Comparison of ENCODE assay signal across 8 cellular contexts in genomic region chr18:74495581-74496507, GRCh38. TPM values are rescaled to one million over a fixed set of nuclear protein-coding genes. Genes with fewer than 3 reads are reported as not detected.
DNase-seq lines count a peak whose midpoint lies in the region; ATAC-seq and TF ChIP-seq lines count a peak whose summit lies in the region.

Gene CNDP2, plus strand, starts transcription at chr18:74496363. Its CDS starts 3,611 bp downstream, at chr18:74499974.

- H3K9me3 ChIP-seq in PC-3 (ENCODE audit: low read length) (no peaks in the 10 kb centered on the region), mucosa of descending colon (no peaks in the 10 kb centered on the region)

- no peaks in the 10 kb centered on the region for H3K9me2 ChIP-seq in PC-3 (replicated peaks; ENCODE audit: low read length)

- intact Hi-C loops in PC-3 (cut with micrococcal nuclease) = loop anchor here (5.0 to 10.0 kb wide), 2 partner anchors 61 to 299 kb away; no protein-coding TSS in a partner anchor
- intact Hi-C loops in mucosa of descending colon (cut with DNase I, micrococcal nuclease) = loop anchor here (10.0 kb wide), 2 partner anchors 141 to 709 kb away; partner anchors contain the start of gene PTGR3 (in 1 of the 2)

- H3K36me3 ChIP-seq in PC-3 (ENCODE audit: low read depth, low read length) (no peaks in the 10 kb centered on the region), mucosa of descending colon (ENCODE audit: low read depth) (peaks cover 3% of the 10 kb centered on the region)

- no peaks in the 10 kb centered on the region for H3K27me3 ChIP-seq in PC-3 (ENCODE audit: low read length)

- CTCF ChIA-PET in PC-3 (lab: Charles Lee) = interaction anchor here (0.6 to 1.8 kb wide), 6 partner anchors 17 to 416 kb away, joined by 3 to 7 read pairs (median 5); no protein-coding TSS in a partner anchor

- TF ChIP-seq EP300 in Ishikawa (IDR thresholded peaks at IDR 0.05; ENCODE audit: borderline replicate concordance) = 0 out of 2 replicates have a peak, but pooled peaks have one; percentile 27

- peaks cover 39% of the 10 kb centered on the region for H3K79me2 ChIP-seq in PC-3 (ENCODE audit: low read length)

- TSS peak; percentile 88 for BruUV-seq in PC-3 (replicated peaks; lab: Mats Ljungman, UMichigan)

- POLR2A ChIA-PET in PC-3 (lab: Charles Lee; ENCODE audit: unreplicated experiment) = interaction anchor here (0.7 kb wide), 1 partner anchor 33 kb away, joined by 3 read pairs; no protein-coding TSS in a partner anchor

- H2AFZ ChIP-seq in PC-3 (ENCODE audit: low read length) = peak within 1 kb of the TSS; percentile 89

- H3K27ac ChIP-seq in PC-3 (ENCODE audit: low read length) = peak within 1 kb of the TSS; percentile 62

- no peaks in the 10 kb centered on the region for H3F3A ChIP-seq in PC-3 (ENCODE audit: low read length, unreplicated experiment)

- DNase-seq in DMS114 treated with DMSO at 0.1 percent for 48 hours (lab: John Stamatoyannopoulos, UW; ENCODE audit: unreplicated experiment) (peak; percentile 87), PC-3 (peak; percentile 99), activated T-cell treated with anti-CD3 and anti-CD28 coated beads for 48 hours (ENCODE audit: low read depth) (peak; percentile 99), epithelial cell of esophagus (ENCODE audit: low read depth) (peak; percentile 99), mucosa of descending colon (peak; percentile 100)
- peak; percentile 100 for DNase-seq in stimulated activated CD8-positive, alpha-beta memory T cell treated with anti-CD3 and anti-CD28 coated beads, Interleukin-4, amount 100 ng/mL, for 24 hours (ENCODE audit: low read depth)

- H3K9ac ChIP-seq in PC-3 (ENCODE audit: low read length) = peak within 1 kb of the TSS; percentile 96

- H3K4me1 ChIP-seq in PC-3 (ENCODE audit: insufficient read depth, low read length) (peaks cover 34% of the 10 kb centered on the region), mucosa of descending colon (ENCODE audit: low read depth) (peaks cover 23% of the 10 kb centered on the region)

- TF ChIP-seq RAD21 in Ishikawa (IDR thresholded peaks at IDR 0.05; ENCODE audit: low read depth) = no peak

- TF ChIP-seq CTCF in PC-3 (conservative IDR thresholded peaks at IDR 0.05; ENCODE audit: low read depth, low read length) (no peak), epithelial cell of esophagus (IDR thresholded peaks at IDR 0.05; ENCODE audit: insufficient read depth, low read depth, low read length, missing control alignments) (no peak), mucosa of descending colon (IDR thresholded peaks at IDR 0.05) (no peak)

- ATAC-seq in GM21576 (IDR thresholded peaks at IDR 0.05; ENCODE audit: unreplicated experiment) (peak; percentile 72), PC-3 (peak; percentile 72), mucosa of descending colon (peak; percentile 94)

- H4K20me1 ChIP-seq in PC-3 (ENCODE audit: low read length) = no peaks in the 10 kb centered on the region

- peak within 1 kb of the TSS; percentile 78 for H3K4me3 ChIP-seq in PC-3 (ENCODE audit: low read length)
- peak within 1 kb of the TSS; percentile 78 for H3K4me3 ChIP-seq in epithelial cell of esophagus (ENCODE audit: low read length)
- peak within 1 kb of the TSS; percentile 90 for H3K4me3 ChIP-seq in mucosa of descending colon

- peak within 1 kb of the TSS; percentile 95 for H3K4me2 ChIP-seq in PC-3 (ENCODE audit: low read length)

TF ChIP-seq in Ishikawa, 13 proteins besides CTCF, POLR2A, EP300 and RAD21:
- TF ChIP-seq REST (IDR thresholded peaks at IDR 0.05; ENCODE audit: low read depth) = no peak
- 0 out of 2 replicates have a peak, but pooled peaks have one; percentile 19 for TF ChIP-seq TEAD4 (IDR thresholded peaks at IDR 0.05)
- peak; percentile 84 for TF ChIP-seq MAX (IDR thresholded peaks at IDR 0.05)
- 0 out of 2 replicates have a peak, but pooled peaks have one; percentile 27 for TF ChIP-seq EGR1 (IDR thresholded peaks at IDR 0.05)
- no peak for TF ChIP-seq YY1 (IDR thresholded peaks at IDR 0.05; ENCODE audit: low read depth)
- peak; percentile 85 for TF ChIP-seq ZBTB7A (IDR thresholded peaks at IDR 0.05; ENCODE audit: low read depth)
- peak; percentile 96 for TF ChIP-seq USF1 (IDR thresholded peaks at IDR 0.05)
- TF ChIP-seq TCF12 (IDR thresholded peaks at IDR 0.05; ENCODE audit: low read depth) = peak; percentile 8; the same call in 1 of the 2 replicates
- TF ChIP-seq TAF1 (IDR thresholded peaks at IDR 0.05; ENCODE audit: low read depth) = peak; percentile 47
- peak; percentile 79 for TF ChIP-seq CREB1 (IDR thresholded peaks at IDR 0.05; ENCODE audit: low read depth)
- no peak for TF ChIP-seq NFIC (IDR thresholded peaks at IDR 0.05)
- no peak for TF ChIP-seq FOXM1 (IDR thresholded peaks at IDR 0.05; ENCODE audit: borderline replicate concordance, low read depth)
- no peak; the same call in 1 of the 2 replicates for TF ChIP-seq CEBPB (IDR thresholded peaks at IDR 0.05)

RNA-seq across cellular contexts. Expression of gene CNDP2, which starts in this region (rescaled TPM):
- total RNA-seq in PC-3 (2014; rRNA removed) = 50.0 and 57.6 TPM in 2 replicates
- 100 to 1,000 TPM; 148 to 263 (median 244) TPM for total RNA-seq in mucosa of descending colon

Comparison
In these comparisons a context has a peak if more than half of its experiments do, and no peak if none do; other contexts are left out.
1. Peak in every context shown above with its lines: DNase-seq, ATAC-seq, H3K4me3 ChIP-seq and H3K27ac ChIP-seq.